1 cellular context compared by ENCODE assay signal in the genomic region with DNA sequence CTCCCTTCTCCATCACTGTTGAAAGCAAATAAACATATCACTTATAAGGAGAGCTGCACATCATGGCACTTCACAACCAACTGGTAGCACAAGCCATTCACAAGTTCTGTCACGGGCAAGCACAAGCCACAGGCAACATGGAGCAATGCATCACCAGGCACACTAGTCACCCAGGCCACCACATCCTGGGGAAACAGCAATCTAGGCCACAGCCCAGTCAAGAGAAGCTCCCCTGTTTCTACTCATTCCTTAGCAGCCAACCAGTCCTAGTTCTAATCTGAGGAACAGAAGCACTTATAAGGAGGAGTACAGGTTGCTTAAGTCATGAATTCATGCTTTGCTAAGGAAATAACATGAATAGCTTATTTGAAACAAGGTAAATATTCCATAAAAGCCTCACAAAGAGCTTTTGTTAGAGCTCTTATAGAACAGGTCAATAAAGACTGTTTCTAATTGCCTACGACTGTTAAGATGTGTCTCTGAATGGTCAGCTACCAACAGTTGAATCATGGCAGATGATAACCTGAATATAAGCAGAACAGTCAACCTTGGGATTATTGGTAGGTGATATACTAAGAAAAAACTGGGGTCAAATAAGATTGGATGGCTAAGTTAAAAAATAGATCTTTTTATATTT.
TF ChIP-seq lines count a peak whose summit lies in the region.

No MANE protein-coding gene starts in this region.

TF ChIP-seq in HepG2, 621 proteins besides CTCF, POLR2A, EP300 and RAD21 (continued from another document):
- TF ChIP-seq, protein P1, sequence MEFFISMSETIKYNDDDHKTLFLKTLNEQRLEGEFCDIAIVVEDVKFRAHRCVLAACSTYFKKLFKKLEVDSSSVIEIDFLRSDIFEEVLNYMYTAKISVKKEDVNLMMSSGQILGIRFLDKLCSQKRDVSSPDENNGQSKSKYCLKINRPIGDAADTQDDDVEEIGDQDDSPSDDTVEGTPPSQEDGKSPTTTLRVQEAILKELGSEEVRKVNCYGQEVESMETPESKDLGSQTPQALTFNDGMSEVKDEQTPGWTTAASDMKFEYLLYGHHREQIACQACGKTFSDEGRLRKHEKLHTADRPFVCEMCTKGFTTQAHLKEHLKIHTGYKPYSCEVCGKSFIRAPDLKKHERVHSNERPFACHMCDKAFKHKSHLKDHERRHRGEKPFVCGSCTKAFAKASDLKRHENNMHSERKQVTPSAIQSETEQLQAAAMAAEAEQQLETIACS (CRISPR knock-in tag; IDR thresholded peaks at IDR 0.05): no peak
- TF ChIP-seq ZNF44 (CRISPR knock-in tag; IDR thresholded peaks at IDR 0.05) (no peak), FOXA3 (CRISPR knock-in tag; IDR thresholded peaks at IDR 0.05) (no peak), CEBPB (IDR thresholded peaks at IDR 0.05; ENCODE audit: borderline replicate concordance, low read depth, low read length) (no peak), ZNF264 (CRISPR knock-in tag; IDR thresholded peaks at IDR 0.05) (no peak)
